Comparison of ENCODE assay signal across 14 cellular contexts in the genomic region with DNA sequence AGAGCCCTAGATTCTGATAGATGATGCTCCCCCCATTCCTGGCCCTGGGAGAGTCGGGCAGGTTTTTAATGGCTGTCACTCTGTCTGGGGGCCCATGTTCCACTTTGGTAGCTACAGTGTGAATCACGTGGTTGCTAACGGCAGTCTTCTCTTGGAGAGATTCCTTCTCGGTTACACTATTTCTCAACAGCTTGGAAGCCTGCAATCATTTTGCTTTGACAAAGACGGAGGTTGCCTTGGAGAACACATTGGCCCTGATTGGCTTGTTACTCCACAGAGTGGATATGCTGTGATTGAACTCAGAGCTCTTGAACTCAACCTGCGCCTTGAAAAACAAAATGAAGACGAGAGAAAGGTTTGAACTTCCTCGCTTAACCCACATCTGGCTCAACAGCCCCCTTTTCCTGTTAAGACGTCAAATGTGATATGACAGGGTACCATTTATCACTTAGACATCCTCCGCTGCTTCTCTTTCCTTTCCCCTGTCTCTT.
DNase-seq lines count a peak whose midpoint lies in the region; ATAC-seq and TF ChIP-seq lines count a peak whose summit lies in the region.
"Had no signal": no experiment of that assay in that cellular context is flagged by ENCODE, and none has a peak within 500 bp of the region (broad histone marks: within the 10 kb centered on the region; RNA-seq: fewer than 3 reads in every experiment).

No MANE protein-coding gene starts in this region.

- peaks cover 1% of the 10 kb centered on the region for H3K9me3 ChIP-seq in aorta (ENCODE audit: control insufficient read depth, low read length)

- H3K27ac ChIP-seq in aorta (ENCODE audit: low read depth in 1 of 2, low read length in 2 of 2), result no peak overlapping the region
- no peak overlapping the region for H3K27ac ChIP-seq in foreskin keratinocyte
- H3K27ac ChIP-seq: neural progenitor cell had no signal

- ATAC-seq in stimulated activated naive CD8-positive, alpha-beta T cell treated with anti-CD3 and anti-CD28 coated beads, Interleukin-15, Interleukin-2, amounts not matched to agents 100 U/mL and 50 U/mL, for 24 hours, result no peak
- ATAC-seq in central memory CD8-positive, alpha-beta T cell (replicated peaks; ENCODE audit: extremely low read depth, poor library complexity, severe bottlenecking), result peak; percentile 68
- ATAC-seq in naive B cell (ENCODE audit: low read depth in 2 of 2) (no peak), aorta (ENCODE audit: low FRiP score) (peak; percentile 63), foreskin keratinocyte (no peak)
- ATAC-seq: esophagus mucosa; stimulated activated memory B cell treated with anti-CD40 and anti-IgM and Interleukin-4, amounts not matched to agents 10 μg/mL and 1 μg/mL and 100 μg/mL, for 72 hours had no signal

- H3K4me1 Mint-ChIP-seq in stimulated activated naive CD8-positive, alpha-beta T cell treated with anti-CD3 and anti-CD28 coated beads, Interleukin-15, Interleukin-2, amounts not matched to agents 100 ng/mL and 50 ng/mL, for 24 hours (ENCODE audit: low read depth), result peaks cover 22% of the 10 kb centered on the region
- peaks cover 30% of the 10 kb centered on the region for H3K4me1 Mint-ChIP-seq in central memory CD8-positive, alpha-beta T cell
- peaks cover 10 to 16% (median 15%) of the 10 kb centered on the region in 3 donors for H3K4me1 Mint-ChIP-seq in naive B cell

- H3K36me3 ChIP-seq in aorta (ENCODE audit: control insufficient read depth in 1 of 2, insufficient read depth in 2 of 2, low read length in 1 of 2), result no peaks in the 10 kb centered on the region
- H3K36me3 ChIP-seq: neural progenitor cell had no signal

- TF ChIP-seq CTCF in foreskin keratinocyte (conservative IDR thresholded peaks at IDR 0.05), result no peak

- H3K4me3 ChIP-seq in aorta (ENCODE audit: low read length in 2 of 2), result no peak overlapping the region
- H3K4me3 ChIP-seq: neural progenitor cell had no signal

- H3K27me3 Mint-ChIP-seq in stimulated activated naive CD8-positive, alpha-beta T cell treated with anti-CD3 and anti-CD28 coated beads, Interleukin-15, Interleukin-2, amounts not matched to agents 100 ng/mL and 50 ng/mL, for 24 hours, result peaks cover 16% of the 10 kb centered on the region
- H3K27me3 Mint-ChIP-seq in central memory CD8-positive, alpha-beta T cell, result no peaks in the 10 kb centered on the region
- peaks cover 21 to 33% (median 31%) of the 10 kb centered on the region in 3 donors for H3K27me3 Mint-ChIP-seq in naive B cell
- H3K27me3 Mint-ChIP-seq: brain had no signal

- H3K9me3 Mint-ChIP-seq in stimulated activated naive CD8-positive, alpha-beta T cell treated with anti-CD3 and anti-CD28 coated beads, Interleukin-15, Interleukin-2, amounts not matched to agents 100 ng/mL and 50 ng/mL, for 24 hours, result no peaks in the 10 kb centered on the region
- H3K9me3 Mint-ChIP-seq in central memory CD8-positive, alpha-beta T cell, result no peaks in the 10 kb centered on the region
- H3K9me3 Mint-ChIP-seq in naive B cell, result peaks cover 0 to 14% (median 4%) of the 10 kb centered on the region in 7 donors
- H3K9me3 Mint-ChIP-seq: stimulated activated memory B cell treated with anti-CD40 and anti-IgM and Interleukin-4, amounts not matched to agents 10 μg/mL and 1 μg/mL and 100 μg/mL, for 72 hours had no signal

- WGBS in aorta, 2 donors, result 25 to 28% methylated on average over 10 of the region's 10 CpGs

- intact Hi-C loops in aorta (cut with DNase I), result no loop called here

- H3K36me3 Mint-ChIP-seq in stimulated activated naive CD8-positive, alpha-beta T cell treated with anti-CD3 and anti-CD28 coated beads, Interleukin-15, Interleukin-2, amounts not matched to agents 100 ng/mL and 50 ng/mL, for 24 hours (ENCODE audit: low read depth), result no peaks in the 10 kb centered on the region
- peaks cover 6% of the 10 kb centered on the region for H3K36me3 Mint-ChIP-seq in central memory CD8-positive, alpha-beta T cell (ENCODE audit: insufficient read depth)
- no peaks in the 10 kb centered on the region for H3K36me3 Mint-ChIP-seq in naive B cell
- H3K36me3 Mint-ChIP-seq: brain; neural progenitor cell; stimulated activated memory B cell treated with anti-CD40 and anti-IgM and Interleukin-4, amounts not matched to agents 10 μg/mL and 1 μg/mL and 100 μg/mL, for 72 hours had no signal

- peak overlapping the region; percentile 18 for H3K27ac Mint-ChIP-seq in stimulated activated naive CD8-positive, alpha-beta T cell treated with anti-CD3 and anti-CD28 coated beads, Interleukin-15, Interleukin-2, amounts not matched to agents 100 ng/mL and 50 ng/mL, for 24 hours
- H3K27ac Mint-ChIP-seq in central memory CD8-positive, alpha-beta T cell (ENCODE audit: low read depth), result peak overlapping the region; percentile 93
- H3K27ac Mint-ChIP-seq in naive B cell, result peak overlapping the region in 1 of 6 donors; percentile 24
- H3K27ac Mint-ChIP-seq: brain; neural progenitor cell; stimulated activated memory B cell treated with anti-CD40 and anti-IgM and Interleukin-4, amounts not matched to agents 10 μg/mL and 1 μg/mL and 100 μg/mL, for 72 hours had no signal

- H3K4me1 ChIP-seq in aorta (ENCODE audit: control insufficient read depth in 1 of 2, insufficient read depth in 2 of 2, low read length in 2 of 2) (no peaks in the 10 kb centered on the region), foreskin keratinocyte (no peaks in the 10 kb centered on the region)
- H3K4me1 ChIP-seq: neural progenitor cell had no signal

- DNase-seq in stimulated activated naive CD8-positive, alpha-beta T cell treated with anti-CD3 and anti-CD28 coated beads, Interleukin-15, Interleukin-2, amounts not matched to agents 100 U/mL and 50 U/mL, for 24 hours, result no peak
- peak in 1 of 2 donors; percentile 34 for DNase-seq in central memory CD8-positive, alpha-beta T cell (ENCODE audit: low spot score in 2 of 2)
- DNase-seq in naive B cell (no peak), aorta (no peak), foreskin keratinocyte (no peak), NK-92 (lab: John Stamatoyannopoulos, UW; ENCODE audit: unreplicated experiment) (no peak), kidney glomerular epithelial cell (lab: John Stamatoyannopoulos, UW) (no peak)
- DNase-seq: Kasumi-1, NCI-H2171 had no signal

- no peak overlapping the region for H3K4me3 Mint-ChIP-seq in stimulated activated naive CD8-positive, alpha-beta T cell treated with anti-CD3 and anti-CD28 coated beads, Interleukin-15, Interleukin-2, amounts not matched to agents 100 ng/mL and 50 ng/mL, for 24 hours
- H3K4me3 Mint-ChIP-seq in central memory CD8-positive, alpha-beta T cell, result peak overlapping the region; percentile 64
- H3K4me3 Mint-ChIP-seq in naive B cell, result peak overlapping the region in 6 of 8 donors; percentile 9 to 66 (median 58)
- H3K4me3 Mint-ChIP-seq: brain; neural progenitor cell; stimulated activated memory B cell treated with anti-CD40 and anti-IgM and Interleukin-4, amounts not matched to agents 10 μg/mL and 1 μg/mL and 100 μg/mL, for 72 hours had no signal

- H3K27me3 ChIP-seq in aorta (ENCODE audit: control insufficient read depth in 1 of 2, insufficient read depth in 2 of 2, low read length in 1 of 2) (no peaks in the 10 kb centered on the region), foreskin keratinocyte (peaks cover 7% of the 10 kb centered on the region)
- H3K27me3 ChIP-seq: neural progenitor cell had no signal

Comparison
In these comparisons a context has a peak if more than half of its experiments do, and no peak if none do; other contexts are left out.
1. ATAC-seq: peak in central memory CD8-positive, alpha-beta T cell (single experiment) and aorta (single experiment); none in stimulated activated naive CD8-positive, alpha-beta T cell treated with anti-CD3 and anti-CD28 coated beads, Interleukin-15, Interleukin-2, amounts not matched to agents 100 U/mL and 50 U/mL, for 24 hours (single experiment), naive B cell (0 of 2) and foreskin keratinocyte (single experiment).